ENCODE assay signal across 30 cellular contexts in genomic region chr15:39878401-39878775, GRCh38. TPM values are rescaled to one million over a fixed set of nuclear protein-coding genes. Genes with fewer than 3 reads are reported as not detected.
A peak's percentile ranks its signal among the peaks of the same experiment; 100 is the strongest.
DNase-seq lines count a peak whose midpoint lies in the region; ATAC-seq, FAIRE-seq and TF ChIP-seq lines count a peak whose summit lies in the region.
"Had no signal": no experiment of that assay in that cellular context is flagged by ENCODE, and none has a peak within 500 bp of the region (broad histone marks: within the 10 kb centered on the region; RNA-seq: fewer than 3 reads in every experiment).

No MANE protein-coding gene starts in this region.

- dilution Hi-C loops in keratinocyte (cut with MboI; ENCODE audit: extremely low pct_ligation_motif_present, low sequenced_read_pairs): no loop called here

- H3K27me3 ChIP-seq in AG04450 (ENCODE audit: control insufficient read depth, insufficient read depth, low read length): no peaks in the 10 kb centered on the region
- H3K27me3 ChIP-seq in brain microvascular endothelial cell (replicated peaks): no peaks in the 10 kb centered on the region
- H3K27me3 ChIP-seq in keratinocyte (ENCODE audit: control insufficient read depth, extremely low read depth, insufficient read depth, low read length): no peaks in the 10 kb centered on the region
- H3K27me3 ChIP-seq: BE2C, cardiac muscle cell, ovary, stomach, tibial nerve had no signal

- peak overlapping the region; percentile 87 for H3K27ac ChIP-seq in AG04450 (ENCODE audit: low read depth, low read length)
- peak overlapping the region; percentile 93 for H3K27ac ChIP-seq in brain microvascular endothelial cell
- H3K27ac ChIP-seq in keratinocyte (ENCODE audit: control insufficient read depth, insufficient read depth, low read length): peak overlapping the region; percentile 50
- H3K27ac ChIP-seq: cardiac muscle cell, coronary artery, ovary, stomach, tibial nerve had no signal

- no peaks in the 10 kb centered on the region for H3K9me3 ChIP-seq in AG04450 (ENCODE audit: control insufficient read depth, insufficient read depth, low read length)
- H3K9me3 ChIP-seq in keratinocyte (ENCODE audit: control insufficient read depth, low read depth, low read length): no peaks in the 10 kb centered on the region
- H3K9me3 ChIP-seq: A549, BE2C, ovary, stomach, tibial nerve had no signal

- TF ChIP-seq CTCF in AG04450 (IDR thresholded peaks at IDR 0.05; ENCODE audit: low read depth, low read length) (no peak), brain microvascular endothelial cell (IDR thresholded peaks at IDR 0.05; ENCODE audit: low read depth, low read length, missing control alignments) (no peak), keratinocyte (optimal IDR thresholded peaks at IDR 0.05 in 1 of 3, IDR thresholded peaks at IDR 0.05 in 1 of 3, conservative IDR thresholded peaks at IDR 0.05 in 1 of 3; ENCODE audit: extremely low read depth in 1 of 3, insufficient read depth in 2 of 3, low read length in 3 of 3) (no peak)

- H3K36me3 ChIP-seq in brain microvascular endothelial cell (replicated peaks) (no peaks in the 10 kb centered on the region), keratinocyte (ENCODE audit: control insufficient read depth in 2 of 2, extremely low read depth in 1 of 2, insufficient read depth in 2 of 2, low read length in 2 of 2) (no peaks in the 10 kb centered on the region)
- H3K36me3 ChIP-seq: BE2C, cardiac muscle cell, ovary, stomach, tibial nerve had no signal

- no peak overlapping the region for H3K4me2 ChIP-seq in keratinocyte (ENCODE audit: control insufficient read depth, extremely low read depth, insufficient read depth, low read depth, low read length)

- CTCF ChIA-PET in AG04450 (lab: Charles Lee): interaction anchor here (2.3 kb wide), 1 partner anchor 10 kb away, joined by 6 read pairs; no protein-coding TSS in a partner anchor

- no peaks in the 10 kb centered on the region for H3K9me1 ChIP-seq in keratinocyte (ENCODE audit: control insufficient read depth, extremely low read depth, insufficient read depth, low read length)

- peaks cover 5% of the 10 kb centered on the region for H3K79me2 ChIP-seq in keratinocyte (ENCODE audit: control insufficient read depth, insufficient read depth, low read length)

- H3K4me1 ChIP-seq in keratinocyte (ENCODE audit: control insufficient read depth, extremely low read depth, insufficient read depth, low read length): peaks cover 3% of the 10 kb centered on the region
- H3K4me1 ChIP-seq: stomach, tibial nerve had no signal

- DNase-seq in AG04450 (ENCODE audit: low read depth, low spot score) (no peak), NCI-H226 (peak; percentile 75), brain microvascular endothelial cell (peak; percentile 53), keratinocyte (ENCODE audit: low read depth, low spot score) (no peak), medulla oblongata (ENCODE audit: extremely low spot score) (no peak), HPDE6-E6E7 (ENCODE audit: extremely low spot score) (no peak)
- DNase-seq: activated CD4-positive, alpha-beta T cell treated with anti-CD3 and anti-CD28 coated beads, Interleukin-2, amount 50 U/mL, for 4 hours; activated naive CD4-positive, alpha-beta T cell treated with anti-CD3 and anti-CD28 coated beads for 36 hours; BE2C; CD8-positive, alpha-beta memory T cell; DMS 273 treated with DMSO at 0.1 percent for 48 hours; effector memory CD4-positive, alpha-beta T cell; H9; islet precursor cell; NCI-H1092 treated with DMSO at 0.1 percent for 48 hours; NCI-H187 treated with DMSO at 0.1 percent for 48 hours; NCI-H526; nephron progenitor cell; ovary; SIG-M5; stimulated activated CD4-positive, alpha-beta T cell treated with anti-CD3 and anti-CD28 coated beads, Interleukin-2, amount 100 ng/mL, for 24 hours; stomach; T-cell had no signal

- no peak overlapping the region for H2AFZ ChIP-seq in keratinocyte (ENCODE audit: control insufficient read depth, low read length)

- in situ Hi-C loops in brain microvascular endothelial cell (cut with HindIII; ENCODE audit: low pct_ligation_motif_present, low sequenced_read_pairs): no loop called here

- no peaks in the 10 kb centered on the region for H4K20me1 ChIP-seq in keratinocyte (ENCODE audit: control insufficient read depth, extremely low read depth, insufficient read depth, low read length)

- ATAC-seq in HG02588 (IDR thresholded peaks at IDR 0.05; ENCODE audit: unreplicated experiment) (no peak), HG03469 (IDR thresholded peaks at IDR 0.05; ENCODE audit: unreplicated experiment) (no peak)
- ATAC-seq: Panc1, T-cell had no signal

- no peak overlapping the region for H3K9ac ChIP-seq in keratinocyte (ENCODE audit: control insufficient read depth, extremely low read depth, insufficient read depth, low read length)

- H3K4me3 ChIP-seq in AG04450 (ENCODE audit: low read depth, low read length) (no peak overlapping the region), brain microvascular endothelial cell (ENCODE audit: low read depth, low read length) (no peak overlapping the region), keratinocyte (ENCODE audit: control insufficient read depth in 2 of 3, extremely low read depth in 1 of 3, insufficient read depth in 2 of 3, low read depth in 1 of 3, low read length in 3 of 3) (no peak overlapping the region)
- H3K4me3 ChIP-seq: A549, cardiac muscle cell, coronary artery, ovary, stomach, tibial nerve had no signal

- POLR2A ChIA-PET in AG04450 (lab: Yijun Ruan, JAX): interaction anchor here (1.0 kb wide), 2 partner anchors 26 to 41 kb away, joined by 3 read pairs; partner anchors contain the start of gene GPR176

- no peak for FAIRE-seq in keratinocyte (lab: Jason Lieb, UNC)
- FAIRE-seq: A549 had no signal

RNA-seq across cellular contexts. Expression of gene GPR176, which starts 41.7 kb away (rescaled TPM):
- polyA plus RNA-seq in AG04450 (2011; rRNA removed) (83.9 and 116 TPM in 2 replicates), keratinocyte (7.5 to 18.8 TPM (median 12.5 TPM) in 3 replicates)
- polyA minus RNA-seq in AG04450 (2011; rRNA and poly(A)+ RNA removed): 212 and 329 TPM in 2 replicates
- 0.97 TPM for polyA plus RNA-seq in keratinocyte (2011; ENCODE audit: low read depth)
- polyA plus RNA-seq in keratinocyte (2011; cell fraction: cytosol; rRNA removed): 6.8 and 8.3 TPM in 2 replicates
- polyA plus RNA-seq in keratinocyte (2011; cell fraction: nucleus; rRNA removed): 5.9 and 7.1 TPM in 2 replicates
- 2.5 and 16.8 TPM in 2 replicates for polyA plus RNA-seq in keratinocyte (2012; ENCODE audit: low replicate concordance)
- 17.4 to 120 TPM (median 39.5 TPM) in 3 replicates for polyA minus RNA-seq in keratinocyte
- 10.4 TPM for polyA minus RNA-seq in keratinocyte (2011; cell fraction: cytosol; rRNA and poly(A)+ RNA removed)
- 7.6 and 10.2 TPM in 2 replicates for polyA minus RNA-seq in keratinocyte (2011; cell fraction: nucleus; rRNA and poly(A)+ RNA removed)
- polyA plus RNA-seq: CD8-positive, alpha-beta memory T cell had no signal

RNA-seq across cellular contexts. Expression of gene EIF2AK4, which starts 55.5 kb away (rescaled TPM):
- 83.9 and 96.9 TPM in 2 replicates for polyA plus RNA-seq in AG04450 (2011; rRNA removed)
- polyA minus RNA-seq in AG04450 (2011; rRNA and poly(A)+ RNA removed): 111 and 117 TPM in 2 replicates
- 61.3 to 114 TPM (median 85.0 TPM) in 3 replicates for polyA plus RNA-seq in keratinocyte
- polyA plus RNA-seq in keratinocyte (2011; ENCODE audit: low read depth): 21.7 TPM
- polyA plus RNA-seq in keratinocyte (2011; cell fraction: cytosol; rRNA removed): 70.7 and 110 TPM in 2 replicates
- 76.8 and 77.2 TPM in 2 replicates for polyA plus RNA-seq in keratinocyte (2011; cell fraction: nucleus; rRNA removed)
- 25.7 and 75.8 TPM in 2 replicates for polyA plus RNA-seq in keratinocyte (2012; ENCODE audit: low replicate concordance)
- 90.8 to 161 TPM (median 92.2 TPM) in 3 replicates for polyA minus RNA-seq in keratinocyte
- 77.1 TPM for polyA minus RNA-seq in keratinocyte (2011; cell fraction: cytosol; rRNA and poly(A)+ RNA removed)
- polyA minus RNA-seq in keratinocyte (2011; cell fraction: nucleus; rRNA and poly(A)+ RNA removed): 67.6 and 106 TPM in 2 replicates

Comparison
In these comparisons a context has a peak if more than half of its experiments do, and no peak if none do; other contexts are left out.
1. DNase-seq: peak in NCI-H226 (single experiment) and brain microvascular endothelial cell (single experiment); none in AG04450 (single experiment), keratinocyte (single experiment), medulla oblongata (single experiment) and HPDE6-E6E7 (single experiment).
2. Peak in every context shown above with its lines, with median percentiles within 50 percentile points of each other: H3K27ac ChIP-seq.